1 cellular context compared by ENCODE assay signal in genomic region chr17:82633343-82633742, GRCh38.
TF ChIP-seq lines count a peak whose summit lies in the region.

No MANE protein-coding gene starts in this region.

TF ChIP-seq in GM12878, 131 proteins besides CTCF, POLR2A, EP300 and RAD21:
- no peak for TF ChIP-seq SIN3A (IDR thresholded peaks at IDR 0.05; ENCODE audit: low read depth, low read length)
- TF ChIP-seq SPI1 (IDR thresholded peaks at IDR 0.05; ENCODE audit: borderline replicate concordance, insufficient read depth, low read depth, low read length), result no peak
- TF ChIP-seq ELK1 (IDR thresholded peaks at IDR 0.05; ENCODE audit: low read depth, low read length), result no peak
- TF ChIP-seq USF2 (IDR thresholded peaks at IDR 0.05; ENCODE audit: borderline replicate concordance, low read depth, low read length), result no peak
- no peak for TF ChIP-seq SMC3 (IDR thresholded peaks at IDR 0.05; ENCODE audit: borderline replicate concordance, low read length)
- TF ChIP-seq RB1 (IDR thresholded peaks at IDR 0.05; ENCODE audit: borderline replicate concordance), result no peak
- TF ChIP-seq IKZF1 (conservative IDR thresholded peaks at IDR 0.05), result no peak
- no peak for TF ChIP-seq MTA3 (IDR thresholded peaks at IDR 0.05; ENCODE audit: borderline replicate concordance, low read length)
- no peak for TF ChIP-seq DPF2 (IDR thresholded peaks at IDR 0.05)
- TF ChIP-seq SREBF1 (IDR thresholded peaks at IDR 0.05; ENCODE audit: low read length), result no peak
- no peak for TF ChIP-seq YBX1 (IDR thresholded peaks at IDR 0.05)
- no peak for TF ChIP-seq ZBTB33 (IDR thresholded peaks at IDR 0.05)
- TF ChIP-seq CBX3 (IDR thresholded peaks at IDR 0.05; ENCODE audit: borderline replicate concordance, low read depth), result no peak
- no peak for TF ChIP-seq NRF1 (conservative IDR thresholded peaks at IDR 0.05; ENCODE audit: low read depth, low read length)
- no peak for TF ChIP-seq EGR1 (IDR thresholded peaks at IDR 0.05; ENCODE audit: borderline replicate concordance in 1 of 2, low read depth in 2 of 2, low read length in 2 of 2)
- TF ChIP-seq STAT3 (IDR thresholded peaks at IDR 0.05; ENCODE audit: low read depth, low read length), result no peak
- no peak for TF ChIP-seq CREB1 (IDR thresholded peaks at IDR 0.05; ENCODE audit: low read depth)
- no peak for TF ChIP-seq PRDM15 (CRISPR knock-in tag; IDR thresholded peaks at IDR 0.05)
